ENCODE assay signal across 8 cellular contexts in genomic region chr16:84618428-84619102, GRCh38. TPM values are rescaled to one million over a fixed set of nuclear protein-coding genes. Genes with fewer than 3 reads are reported as not detected.
DNase-seq lines count a peak whose midpoint lies in the region; ATAC-seq and TF ChIP-seq lines count a peak whose summit lies in the region.

No MANE protein-coding gene starts in this region.

- H3K27ac ChIP-seq in cardiac muscle cell = no peak overlapping the region
- H3K27ac ChIP-seq in neutrophil = peak overlapping the region; percentile 98

- TF ChIP-seq CTCF in cardiac muscle cell (IDR thresholded peaks at IDR 0.05; ENCODE audit: low read depth, low read length) = peak; percentile 7
- peak; percentile 25 for TF ChIP-seq CTCF in neutrophil (IDR thresholded peaks at IDR 0.05)

- intact Hi-C loops in Right ventricle myocardium superior (cut with DNase I) = no loop called here

- H3K36me3 ChIP-seq in cardiac muscle cell = no peaks in the 10 kb centered on the region
- peaks cover 31% of the 10 kb centered on the region for H3K36me3 ChIP-seq in neutrophil

- no peak for ATAC-seq in Right ventricle myocardium superior (ENCODE audit: poor library complexity)
- ATAC-seq in SK-N-SH treated with all-trans-retinoic acid at 6 μM for 48 hours = peak; percentile 71
- peak; percentile 61 for ATAC-seq in esophagus mucosa
- ATAC-seq in GM21381 (IDR thresholded peaks at IDR 0.05; ENCODE audit: unreplicated experiment) = no peak

- H3K4me3 ChIP-seq in cardiac muscle cell = peak overlapping the region; percentile 8
- peak overlapping the region in 1 of 2 experiments; percentile 96 for H3K4me3 ChIP-seq in neutrophil (ENCODE audit: low read depth in 1 of 2, low read length in 1 of 2)

- H3K4me1 ChIP-seq in cardiac muscle cell (ENCODE audit: low read depth) (peaks cover 8% of the 10 kb centered on the region), neutrophil (ENCODE audit: control insufficient read depth in 1 of 2, insufficient read depth in 1 of 2, low read depth in 1 of 2, low read length in 1 of 2) (peaks cover 44 to 51% of the 10 kb centered on the region in 2 experiments)

- DNase-seq in cardiac muscle cell (ENCODE audit: low read depth in 1 of 2, low spot score in 1 of 2) (peak in 1 of 2 donors; percentile 94), Right ventricle myocardium superior (no peak), NCI-H2196 (lab: John Stamatoyannopoulos, UW; ENCODE audit: unreplicated experiment) (no peak)
- no peak for DNase-seq in activated CD4-positive, alpha-beta T cell treated with anti-CD3 and anti-CD28 coated beads for 1 hour

- H3K9me3 ChIP-seq in cardiac muscle cell (ENCODE audit: low read depth) (no peaks in the 10 kb centered on the region), neutrophil (no peaks in the 10 kb centered on the region)

- peaks cover 7% of the 10 kb centered on the region for H3K27me3 ChIP-seq in cardiac muscle cell
- no peaks in the 10 kb centered on the region for H3K27me3 ChIP-seq in neutrophil

TF ChIP-seq in SK-N-SH treated with all-trans-retinoic acid at 6 μM for 48 hours, 23 proteins besides CTCF, POLR2A, EP300 and RAD21:
- TF ChIP-seq PATZ1 (CRISPR knock-in tag; IDR thresholded peaks at IDR 0.05; ENCODE audit: borderline replicate concordance) = peak; percentile 53; the same call in 1 of the 2 replicates
- no peak for TF ChIP-seq RARB (CRISPR knock-in tag; IDR thresholded peaks at IDR 0.05)

RNA-seq across cellular contexts. Expression of gene COTL1, which starts 0.7 kb away (rescaled TPM):
- total RNA-seq in cardiac muscle cell (32.3 and 37.2 TPM in 2 replicates), Right ventricle myocardium superior (14.4 TPM), esophagus mucosa (16.3 TPM)
- 70.2 and 83.5 TPM in 2 replicates for polyA plus RNA-seq in cardiac muscle cell

RNA-seq across cellular contexts. Expression of gene KLHL36, which starts 29.7 kb away (rescaled TPM):
- total RNA-seq in cardiac muscle cell (31.7 and 53.9 TPM in 2 replicates), Right ventricle myocardium superior (66.1 TPM), esophagus mucosa (26.3 TPM)
- polyA plus RNA-seq in cardiac muscle cell = 14.5 and 19.2 TPM in 2 replicates

Comparison
In these comparisons a context has a peak if more than half of its experiments do, and no peak if none do; other contexts are left out.
1. ATAC-seq: peak in SK-N-SH treated with all-trans-retinoic acid at 6 μM for 48 hours (single experiment) and esophagus mucosa (single experiment); none in Right ventricle myocardium superior (single experiment) and GM21381 (single experiment).